19 cellular contexts compared by ENCODE assay signal in genomic region chr11:74479340-74480123, GRCh38. TPM values are rescaled to one million over a fixed set of nuclear protein-coding genes. Genes with fewer than 3 reads are reported as not detected.
"Had no signal": no experiment of that assay in that cellular context is flagged by ENCODE, and none has a peak within 500 bp of the region (broad histone marks: within the 10 kb centered on the region; RNA-seq: fewer than 3 reads in every experiment).

No MANE protein-coding gene starts in this region.

- H3K36me3 ChIP-seq: esophagus muscularis mucosa, gastrocnemius medialis, left ventricle myocardium inferior, neural progenitor cell, thyroid gland, upper lobe of right lung had no signal

- H3K27me3 ChIP-seq: esophagus muscularis mucosa, gastrocnemius medialis, neural progenitor cell, thyroid gland, upper lobe of right lung had no signal

- FAIRE-seq: TTC549 had no signal

- H2AFZ ChIP-seq: neural progenitor cell had no signal

- H3K9ac ChIP-seq: neural progenitor cell had no signal

- H3K4me3 ChIP-seq: coronary artery, esophagus muscularis mucosa, gastrocnemius medialis, left ventricle myocardium inferior, neural progenitor cell, thyroid gland, upper lobe of right lung had no signal

- H3K27ac ChIP-seq: coronary artery, esophagus muscularis mucosa, gastrocnemius medialis, left ventricle myocardium inferior, neural progenitor cell, thyroid gland, upper lobe of right lung had no signal

- H3K9me3 ChIP-seq: esophagus muscularis mucosa, gastrocnemius medialis, left ventricle myocardium inferior, thyroid gland, upper lobe of right lung had no signal

- H3K4me1 ChIP-seq: esophagus muscularis mucosa, gastrocnemius medialis, neural progenitor cell, upper lobe of right lung had no signal

- H3K4me2 ChIP-seq: neural progenitor cell had no signal

- DNase-seq: activated CD4-positive, alpha-beta memory T cell treated with anti-CD3 and anti-CD28 coated beads for 36 hours; activated CD4-positive, alpha-beta T cell treated with anti-CD3 and anti-CD28 coated beads for 48 hours; activated effector memory CD4-positive, alpha-beta T cell treated with Interleukin-2 at 50 U/mL for 16 hours; activated naive CD4-positive, alpha-beta T cell treated with anti-CD3 and anti-CD28 coated beads, Interleukin-2, amount 10 ng/mL, durations not matched to agents 7 days and 5 days; activated T-cell treated with anti-CD3 and anti-CD28 coated beads, Interleukin-2, amount 50 U/mL, for 72 hours; amygdala; cerebellar nuclear complex; gastrocnemius medialis; hippocampal formation; left ventricle myocardium inferior; naive thymus-derived CD8-positive, alpha-beta T cell; retina; substantia nigra; thyroid gland; upper lobe of right lung had no signal

- ATAC-seq: activated T-cell treated with anti-CD3 and anti-CD28 coated beads, Interleukin-2, amount 50 U/mL, for 72 hours; gastrocnemius medialis; naive thymus-derived CD8-positive, alpha-beta T cell; upper lobe of right lung had no signal

RNA-seq across cellular contexts. Expression of gene KCNE3, which starts 12.2 kb away (rescaled TPM):
- total RNA-seq: activated CD4-positive, alpha-beta memory T cell treated with anti-CD3 and anti-CD28 coated beads for 36 hours; activated T-cell treated with anti-CD3 and anti-CD28 coated beads, Interleukin-2, amount 50 U/mL, for 72 hours; naive thymus-derived CD8-positive, alpha-beta T cell had no signal
- polyA plus RNA-seq: naive thymus-derived CD8-positive, alpha-beta T cell had no signal
